ENCODE assay signal across 30 cellular contexts in the genomic region with DNA sequence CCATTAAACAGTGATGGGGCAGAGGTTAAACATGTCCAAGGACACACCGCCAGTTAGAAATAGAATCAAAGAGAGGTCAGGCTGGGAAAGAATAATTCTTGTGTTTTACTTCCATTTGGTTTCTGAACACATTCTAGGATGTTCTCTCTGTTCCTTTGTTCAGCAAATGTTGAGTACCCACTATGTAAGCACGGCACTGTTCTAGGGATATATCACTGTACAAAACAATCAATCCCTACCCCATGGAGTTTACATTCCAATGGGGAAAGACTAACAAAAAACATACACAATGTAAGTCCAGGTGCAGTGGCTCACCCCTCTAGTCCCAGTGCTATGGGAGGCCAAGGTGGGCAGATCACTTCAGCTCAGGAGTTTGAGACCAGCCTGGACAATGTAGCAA. TPM values are rescaled to one million over a fixed set of nuclear protein-coding genes. Genes with fewer than 3 reads are reported as not detected.
"Had no signal": no experiment of that assay in that cellular context is flagged by ENCODE, and none has a peak within 500 bp of the region (broad histone marks: within the 10 kb centered on the region; RNA-seq: fewer than 3 reads in every experiment).

No MANE protein-coding gene starts in this region.

- H3K4me3 ChIP-seq: stomach, suprapubic skin, testis, thoracic aorta, thyroid gland, tibial artery, tibial nerve, transverse colon, upper lobe of left lung, upper lobe of right lung, uterus, vagina had no signal

- H3K4me1 ChIP-seq: stomach, suprapubic skin, testis, tibial artery, tibial nerve, transverse colon, upper lobe of right lung, uterus, vagina had no signal

- ATAC-seq: stimulated activated effector memory CD8-positive, alpha-beta T cell treated with anti-CD3 and anti-CD28 coated beads, Interleukin-12 subunit alpha, Interleukin-12 subunit beta, amount 100 ng/mL, for 72 hours; stimulated activated memory B cell treated with anti-CD40 and anti-IgM and Interleukin-4, amounts not matched to agents 10 μg/mL and 1 μg/mL and 100 μg/mL, for 72 hours; stimulated activated naive B cell treated with anti-CD40 and anti-IgM and Interleukin-4, amounts not matched to agents 10 μg/mL and 1 μg/mL and 100 μg/mL, for 72 hours; stimulated activated naive CD8-positive, alpha-beta T cell treated with anti-CD3 and anti-CD28 coated beads, Interleukin-15, amount 100 ng/mL, for 72 hours; stimulated activated naive CD8-positive, alpha-beta T cell treated with anti-CD3 and anti-CD28 coated beads, Interleukin-15, Interleukin-2, amounts not matched to agents 100 U/mL and 50 U/mL, for 24 hours; upper lobe of right lung had no signal

- H3K36me3 ChIP-seq: stomach, suprapubic skin, thoracic aorta, thyroid gland, tibial artery, tibial nerve, transverse colon, upper lobe of left lung, upper lobe of right lung, uterus, vagina had no signal

- H3K9me3 ChIP-seq: stomach, suprapubic skin, testis, thoracic aorta, thyroid gland, tibial artery, transverse colon, upper lobe of left lung, upper lobe of right lung, uterus, vagina had no signal

- H3K27me3 ChIP-seq: stomach, suprapubic skin, testis, thyroid gland, tibial artery, tibial nerve, transverse colon, upper lobe of left lung, upper lobe of right lung, uterus, vagina had no signal

- FAIRE-seq: urothelium cell line had no signal

- H3K27ac ChIP-seq: stomach, suprapubic skin, testis, thoracic aorta, thyroid gland, tibial artery, tibial nerve, transverse colon, upper lobe of left lung, upper lobe of right lung, uterus, vagina had no signal

- DNase-seq: stimulated activated CD4-positive, alpha-beta T cell treated with anti-CD3 and anti-CD28 coated beads, Interleukin-2, amount 100 ng/mL, for 48 hours; stimulated activated CD4-positive, alpha-beta T cell treated with anti-CD3 and anti-CD28 coated beads, Interleukin-4, amount 100 ng/mL, for 1 hour; stimulated activated CD4-positive, alpha-beta T cell treated with anti-CD3 and anti-CD28 coated beads, Interleukin-4, amount 100 ng/mL, for 24 hours; stimulated activated CD4-positive, alpha-beta T cell treated with anti-CD3 and anti-CD28 coated beads, Interleukin-4, amount 100 ng/mL, for 4 hours; stimulated activated CD8-positive, alpha-beta memory T cell treated with anti-CD3 and anti-CD28 coated beads, Interleukin-4, amount 100 ng/mL, for 48 hours; stimulated activated naive B cell treated with anti-CD40 and anti-IgM and Interleukin-4, amounts not matched to agents 10 μg/mL and 1 μg/mL and 100 μg/mL, for 72 hours; stimulated activated naive CD4-positive, alpha-beta T cell; stimulated activated naive CD4-positive, alpha-beta T cell treated with Interleukin-2 at 50 U/mL for 16 hours; stimulated activated naive CD8-positive, alpha-beta T cell treated with anti-CD3 and anti-CD28 coated beads, Interleukin-15, amount 100 ng/mL, for 72 hours; stimulated activated naive CD8-positive, alpha-beta T cell treated with anti-CD3 and anti-CD28 coated beads, Interleukin-15, Interleukin-2, amounts not matched to agents 100 U/mL and 50 U/mL, for 24 hours; stomach; substantia nigra; testis; thyroid gland; tibial artery; transverse colon; trophoblast cell; upper lobe of left lung; upper lobe of right lung; uterus had no signal

RNA-seq across cellular contexts. Expression of gene MYOCOS, which starts 6.2 kb away (rescaled TPM):
- total RNA-seq: stomach, subcutaneous adipose tissue, suprapubic skin, thoracic aorta, tibial nerve, transverse colon, upper lobe of left lung, upper lobe of right lung, ureter, urinary bladder, vagina had no signal
- polyA plus RNA-seq: stomach, urinary bladder had no signal
